1 cellular context compared by ENCODE assay signal in the genomic region with DNA sequence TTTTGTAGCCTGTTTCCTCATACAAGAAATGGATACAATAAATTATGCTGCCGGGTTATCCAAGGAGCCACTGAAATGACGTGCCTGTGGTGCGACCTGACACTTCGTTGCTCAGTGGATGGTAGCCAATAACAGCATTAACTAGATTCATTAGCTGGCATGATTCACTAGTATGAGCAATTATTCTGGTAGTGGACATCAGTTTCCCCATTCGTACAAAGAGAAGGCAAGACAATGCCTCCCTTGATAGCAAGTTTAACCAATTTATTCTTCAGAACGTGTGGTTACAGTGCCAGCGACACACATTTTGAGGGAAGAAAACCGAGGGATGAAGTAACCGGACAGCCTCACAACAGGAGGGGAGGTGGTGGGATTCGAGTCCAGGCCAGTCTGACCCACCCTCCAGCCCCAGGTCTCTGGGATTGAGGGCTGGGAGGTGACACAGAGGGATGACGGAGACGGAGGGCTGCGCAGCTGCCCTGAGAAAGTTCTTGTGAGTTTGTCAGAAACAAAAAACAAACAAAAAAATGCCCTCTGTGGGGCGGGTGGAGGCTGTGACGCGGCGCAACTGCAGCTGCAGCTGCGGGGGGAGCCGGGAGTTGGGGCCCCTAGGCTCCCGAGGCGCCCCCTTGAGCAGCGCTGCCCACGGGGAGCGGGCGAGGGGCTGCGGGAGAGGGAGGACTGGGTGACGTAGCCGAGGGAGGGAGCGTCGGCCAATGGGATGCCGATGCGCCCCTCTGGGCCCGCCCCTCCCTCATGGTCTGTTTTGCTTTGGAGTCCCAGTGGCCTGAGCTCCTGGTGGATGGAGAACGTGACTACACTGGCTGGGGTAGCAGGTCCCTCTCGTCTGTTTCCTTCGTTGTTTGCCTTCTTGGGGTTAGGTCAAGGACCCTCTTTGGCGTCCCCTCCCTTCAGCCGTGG.
TF ChIP-seq lines count a peak whose summit lies in the region.

No MANE protein-coding gene starts in this region.

TF ChIP-seq in SK-N-SH, 30 proteins besides CTCF, POLR2A, EP300 and RAD21 (continued from another document):
- TF ChIP-seq NRF1 (IDR thresholded peaks at IDR 0.05; ENCODE audit: low read depth, low read length) = no peak
- TF ChIP-seq YY1 (IDR thresholded peaks at IDR 0.05; ENCODE audit: low read depth) = no peak
- TF ChIP-seq TAF1 (IDR thresholded peaks at IDR 0.05; ENCODE audit: borderline replicate concordance, low read depth, low read length) = no peak
- TF ChIP-seq TEAD4 (IDR thresholded peaks at IDR 0.05; ENCODE audit: borderline replicate concordance, insufficient read depth) = no peak
- TF ChIP-seq, protein P1, sequence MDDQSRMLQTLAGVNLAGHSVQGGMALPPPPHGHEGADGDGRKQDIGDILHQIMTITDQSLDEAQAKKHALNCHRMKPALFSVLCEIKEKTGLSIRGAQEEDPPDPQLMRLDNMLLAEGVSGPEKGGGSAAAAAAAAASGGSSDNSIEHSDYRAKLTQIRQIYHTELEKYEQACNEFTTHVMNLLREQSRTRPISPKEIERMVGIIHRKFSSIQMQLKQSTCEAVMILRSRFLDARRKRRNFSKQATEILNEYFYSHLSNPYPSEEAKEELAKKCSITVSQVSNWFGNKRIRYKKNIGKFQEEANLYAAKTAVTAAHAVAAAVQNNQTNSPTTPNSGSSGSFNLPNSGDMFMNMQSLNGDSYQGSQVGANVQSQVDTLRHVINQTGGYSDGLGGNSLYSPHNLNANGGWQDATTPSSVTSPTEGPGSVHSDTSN (IDR thresholded peaks at IDR 0.05) = no peak
- TF ChIP-seq POLR2AphosphoS5 (IDR thresholded peaks at IDR 0.05; ENCODE audit: low read depth, low read length) = no peak
- no peak for TF ChIP-seq FOSL2 (IDR thresholded peaks at IDR 0.05; ENCODE audit: borderline replicate concordance, low read depth)
- no peak for TF ChIP-seq JUND (IDR thresholded peaks at IDR 0.05)
- no peak for TF ChIP-seq RFX5 (IDR thresholded peaks at IDR 0.05; ENCODE audit: low read length)
- TF ChIP-seq RXRA (IDR thresholded peaks at IDR 0.05; ENCODE audit: borderline replicate concordance, low read depth) = no peak
- TF ChIP-seq NFIC (IDR thresholded peaks at IDR 0.05; ENCODE audit: borderline replicate concordance) = no peak
- no peak for TF ChIP-seq ELF1 (IDR thresholded peaks at IDR 0.05)
- TF ChIP-seq FOXJ3 (CRISPR knock-in tag; IDR thresholded peaks at IDR 0.05) = no peak
- TF ChIP-seq TCF12 (IDR thresholded peaks at IDR 0.05) = no peak
- no peak for TF ChIP-seq MAX (IDR thresholded peaks at IDR 0.05; ENCODE audit: low read depth)
- TF ChIP-seq, protein P2, sequence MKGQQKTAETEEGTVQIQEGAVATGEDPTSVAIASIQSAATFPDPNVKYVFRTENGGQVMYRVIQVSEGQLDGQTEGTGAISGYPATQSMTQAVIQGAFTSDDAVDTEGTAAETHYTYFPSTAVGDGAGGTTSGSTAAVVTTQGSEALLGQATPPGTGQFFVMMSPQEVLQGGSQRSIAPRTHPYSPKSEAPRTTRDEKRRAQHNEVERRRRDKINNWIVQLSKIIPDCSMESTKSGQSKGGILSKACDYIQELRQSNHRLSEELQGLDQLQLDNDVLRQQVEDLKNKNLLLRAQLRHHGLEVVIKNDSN (IDR thresholded peaks at IDR 0.05; ENCODE audit: borderline replicate concordance, low read depth) = no peak
- TF ChIP-seq GATA2 (CRISPR knock-in tag; IDR thresholded peaks at IDR 0.05) = no peak
- no peak for TF ChIP-seq MXI1 (IDR thresholded peaks at IDR 0.05; ENCODE audit: low read depth, low read length)
- TF ChIP-seq MEF2A (IDR thresholded peaks at IDR 0.05; ENCODE audit: borderline replicate concordance, low read depth) = no peak
